ENCODE assay signal across 1 cellular context in the genomic region with DNA sequence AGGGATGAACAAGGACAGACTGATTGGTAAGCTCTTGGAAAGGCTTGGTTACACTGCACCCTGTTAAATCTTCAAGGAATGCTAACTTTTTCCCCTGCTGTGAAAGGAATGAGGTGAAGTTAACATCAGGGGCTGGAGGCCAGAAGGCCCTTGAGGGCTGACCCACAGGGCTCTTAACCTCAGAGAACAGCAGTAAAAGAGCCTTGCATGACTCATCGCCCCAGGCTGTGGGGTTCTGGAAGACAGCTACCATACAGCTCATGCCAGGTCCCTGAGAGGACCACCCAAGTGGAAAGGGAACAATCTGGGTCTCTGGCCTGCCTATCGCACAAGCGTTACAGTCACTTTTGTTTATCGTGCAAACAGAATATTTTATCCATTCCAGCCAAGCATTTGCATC.
TF ChIP-seq lines count a peak whose summit lies in the region.

No MANE protein-coding gene starts in this region.

TF ChIP-seq in GM23338, 12 proteins besides CTCF, POLR2A, EP300 and RAD21:
- TF ChIP-seq, protein P1, sequence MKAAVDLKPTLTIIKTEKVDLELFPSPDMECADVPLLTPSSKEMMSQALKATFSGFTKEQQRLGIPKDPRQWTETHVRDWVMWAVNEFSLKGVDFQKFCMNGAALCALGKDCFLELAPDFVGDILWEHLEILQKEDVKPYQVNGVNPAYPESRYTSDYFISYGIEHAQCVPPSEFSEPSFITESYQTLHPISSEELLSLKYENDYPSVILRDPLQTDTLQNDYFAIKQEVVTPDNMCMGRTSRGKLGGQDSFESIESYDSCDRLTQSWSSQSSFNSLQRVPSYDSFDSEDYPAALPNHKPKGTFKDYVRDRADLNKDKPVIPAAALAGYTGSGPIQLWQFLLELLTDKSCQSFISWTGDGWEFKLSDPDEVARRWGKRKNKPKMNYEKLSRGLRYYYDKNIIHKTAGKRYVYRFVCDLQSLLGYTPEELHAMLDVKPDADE (IDR thresholded peaks at IDR 0.05) = no peak
- TF ChIP-seq EZH2 (IDR thresholded peaks at IDR 0.05; ENCODE audit: low read depth, unreplicated experiment) (no peak), CREB1 (CRISPR knock-in tag; IDR thresholded peaks at IDR 0.05; ENCODE audit: low read depth) (no peak)
- TF ChIP-seq, protein P2, sequence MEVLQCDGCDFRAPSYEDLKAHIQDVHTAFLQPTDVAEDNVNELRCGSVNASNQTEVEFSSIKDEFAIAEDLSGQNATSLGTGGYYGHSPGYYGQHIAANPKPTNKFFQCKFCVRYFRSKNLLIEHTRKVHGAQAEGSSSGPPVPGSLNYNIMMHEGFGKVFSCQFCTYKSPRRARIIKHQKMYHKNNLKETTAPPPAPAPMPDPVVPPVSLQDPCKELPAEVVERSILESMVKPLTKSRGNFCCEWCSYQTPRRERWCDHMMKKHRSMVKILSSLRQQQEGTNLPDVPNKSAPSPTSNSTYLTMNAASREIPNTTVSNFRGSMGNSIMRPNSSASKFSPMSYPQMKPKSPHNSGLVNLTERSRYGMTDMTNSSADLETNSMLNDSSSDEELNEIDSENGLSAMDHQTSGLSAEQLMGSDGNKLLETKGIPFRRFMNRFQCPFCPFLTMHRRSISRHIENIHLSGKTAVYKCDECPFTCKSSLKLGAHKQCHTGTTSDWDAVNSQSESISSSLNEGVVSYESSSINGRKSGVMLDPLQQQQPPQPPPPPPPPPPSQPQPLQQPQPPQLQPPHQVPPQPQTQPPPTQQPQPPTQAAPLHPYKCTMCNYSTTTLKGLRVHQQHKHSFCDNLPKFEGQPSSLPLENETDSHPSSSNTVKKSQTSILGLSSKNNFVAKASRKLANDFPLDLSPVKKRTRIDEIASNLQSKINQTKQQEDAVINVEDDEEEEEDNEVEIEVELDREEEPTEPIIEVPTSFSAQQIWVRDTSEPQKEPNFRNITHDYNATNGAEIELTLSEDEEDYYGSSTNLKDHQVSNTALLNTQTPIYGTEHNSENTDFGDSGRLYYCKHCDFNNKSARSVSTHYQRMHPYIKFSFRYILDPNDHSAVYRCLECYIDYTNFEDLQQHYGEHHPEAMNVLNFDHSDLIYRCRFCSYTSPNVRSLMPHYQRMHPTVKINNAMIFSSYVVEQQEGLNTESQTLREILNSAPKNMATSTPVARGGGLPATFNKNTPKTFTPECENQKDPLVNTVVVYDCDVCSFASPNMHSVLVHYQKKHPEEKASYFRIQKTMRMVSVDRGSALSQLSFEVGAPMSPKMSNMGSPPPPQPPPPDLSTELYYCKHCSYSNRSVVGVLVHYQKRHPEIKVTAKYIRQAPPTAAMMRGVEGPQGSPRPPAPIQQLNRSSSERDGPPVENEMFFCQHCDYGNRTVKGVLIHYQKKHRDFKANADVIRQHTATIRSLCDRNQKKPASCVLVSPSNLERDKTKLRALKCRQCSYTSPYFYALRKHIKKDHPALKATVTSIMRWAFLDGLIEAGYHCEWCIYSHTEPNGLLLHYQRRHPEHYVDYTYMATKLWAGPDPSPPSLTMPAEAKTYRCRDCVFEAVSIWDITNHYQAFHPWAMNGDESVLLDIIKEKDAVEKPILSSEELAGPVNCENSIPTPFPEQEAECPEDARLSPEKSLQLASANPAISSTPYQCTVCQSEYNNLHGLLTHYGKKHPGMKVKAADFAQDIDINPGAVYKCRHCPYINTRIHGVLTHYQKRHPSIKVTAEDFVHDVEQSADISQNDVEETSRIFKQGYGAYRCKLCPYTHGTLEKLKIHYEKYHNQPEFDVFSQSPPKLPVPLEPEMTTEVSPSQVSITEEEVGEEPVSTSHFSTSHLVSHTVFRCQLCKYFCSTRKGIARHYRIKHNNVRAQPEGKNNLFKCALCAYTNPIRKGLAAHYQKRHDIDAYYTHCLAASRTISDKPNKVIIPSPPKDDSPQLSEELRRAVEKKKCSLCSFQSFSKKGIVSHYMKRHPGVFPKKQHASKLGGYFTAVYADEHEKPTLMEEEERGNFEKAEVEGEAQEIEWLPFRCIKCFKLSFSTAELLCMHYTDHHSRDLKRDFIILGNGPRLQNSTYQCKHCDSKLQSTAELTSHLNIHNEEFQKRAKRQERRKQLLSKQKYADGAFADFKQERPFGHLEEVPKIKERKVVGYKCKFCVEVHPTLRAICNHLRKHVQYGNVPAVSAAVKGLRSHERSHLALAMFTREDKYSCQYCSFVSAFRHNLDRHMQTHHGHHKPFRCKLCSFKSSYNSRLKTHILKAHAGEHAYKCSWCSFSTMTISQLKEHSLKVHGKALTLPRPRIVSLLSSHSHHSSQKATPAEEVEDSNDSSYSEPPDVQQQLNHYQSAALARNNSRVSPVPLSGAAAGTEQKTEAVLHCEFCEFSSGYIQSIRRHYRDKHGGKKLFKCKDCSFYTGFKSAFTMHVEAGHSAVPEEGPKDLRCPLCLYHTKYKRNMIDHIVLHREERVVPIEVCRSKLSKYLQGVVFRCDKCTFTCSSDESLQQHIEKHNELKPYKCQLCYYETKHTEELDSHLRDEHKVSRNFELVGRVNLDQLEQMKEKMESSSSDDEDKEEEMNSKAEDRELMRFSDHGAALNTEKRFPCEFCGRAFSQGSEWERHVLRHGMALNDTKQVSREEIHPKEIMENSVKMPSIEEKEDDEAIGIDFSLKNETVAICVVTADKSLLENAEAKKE (CRISPR knock-in tag; IDR thresholded peaks at IDR 0.05) = no peak
